In genomic region chr2:187989925-187990623, GRCh38 we compare ENCODE assay signal across 15 cellular contexts.
DNase-seq lines count a peak whose midpoint lies in the region; ATAC-seq and TF ChIP-seq lines count a peak whose summit lies in the region.
"Had no signal": no experiment of that assay in that cellular context is flagged by ENCODE, and none has a peak within 500 bp of the region (broad histone marks: within the 10 kb centered on the region; RNA-seq: fewer than 3 reads in every experiment).

No MANE protein-coding gene starts in this region.

- no peak for TF ChIP-seq CTCF in activated CD8-positive, alpha-beta T cell treated with anti-CD3 and anti-CD28 coated beads for 36 hours (IDR thresholded peaks at IDR 0.05)
- TF ChIP-seq CTCF in neural progenitor cell (IDR thresholded peaks at IDR 0.05) (no peak), transverse colon (IDR thresholded peaks at IDR 0.05) (no peak)

- no peak for TF ChIP-seq POLR2A in transverse colon (IDR thresholded peaks at IDR 0.05)

- H3K4me1 ChIP-seq in neural progenitor cell = peaks cover 45% of the 10 kb centered on the region
- H3K4me1 ChIP-seq in transverse colon = no peaks in the 10 kb centered on the region
- H3K4me1 ChIP-seq: spleen, upper lobe of right lung had no signal

- 65 to 67% methylated on average over 1 to 2 of the region's 2 CpGs for WGBS in transverse colon (ENCODE audit: low coverage in 1 of 2), 2 donors

- peaks cover 24% of the 10 kb centered on the region for H3K4me1 Mint-ChIP-seq in activated CD4-positive, alpha-beta T cell treated with anti-CD3 and anti-CD28 coated beads for 36 hours
- peaks cover 18% of the 10 kb centered on the region for H3K4me1 Mint-ChIP-seq in activated CD8-positive, alpha-beta T cell treated with anti-CD3 and anti-CD28 coated beads for 36 hours (ENCODE audit: low read depth)
- peaks cover 23% of the 10 kb centered on the region for H3K4me1 Mint-ChIP-seq in neural progenitor cell

- in situ Hi-C loops in transverse colon (cut with MboI; ENCODE audit: low pct_ligation_motif_present in 1 of 4, low pct_unique_long_range_greater_than_20kb in 1 of 4, low sequenced_read_pairs in 3 of 4) = no loop called here

- peaks cover 15% of the 10 kb centered on the region for H3F3A ChIP-seq in neural progenitor cell (ENCODE audit: low read depth)

- H4K20me1 ChIP-seq in neural progenitor cell (ENCODE audit: low read depth) = no peaks in the 10 kb centered on the region

- no peaks in the 10 kb centered on the region for H3K27me3 ChIP-seq in neural progenitor cell
- H3K27me3 ChIP-seq in transverse colon = no peaks in the 10 kb centered on the region
- H3K27me3 ChIP-seq: spleen, upper lobe of right lung had no signal

- no peaks in the 10 kb centered on the region for H3K36me3 ChIP-seq in neural progenitor cell
- no peaks in the 10 kb centered on the region for H3K36me3 ChIP-seq in transverse colon
- H3K36me3 ChIP-seq: HAP-1, spleen, upper lobe of right lung had no signal

- no peak overlapping the region for H3K4me2 ChIP-seq in neural progenitor cell

- H3K9me3 Mint-ChIP-seq in activated CD4-positive, alpha-beta T cell treated with anti-CD3 and anti-CD28 coated beads for 36 hours (ENCODE audit: low read depth) = no peaks in the 10 kb centered on the region
- no peaks in the 10 kb centered on the region for H3K9me3 Mint-ChIP-seq in activated CD8-positive, alpha-beta T cell treated with anti-CD3 and anti-CD28 coated beads for 36 hours
- no peaks in the 10 kb centered on the region for H3K9me3 Mint-ChIP-seq in neural progenitor cell
- H3K9me3 Mint-ChIP-seq: dendritic cell treated with granulocyte-macrophage colony-stimulating factor and Interleukin-4, amounts not matched to agents 40 ng/mL and 50 ng/mL, for 4 days had no signal

- H3K4me3 ChIP-seq in neural progenitor cell (no peak overlapping the region), transverse colon (no peak overlapping the region)
- H3K4me3 ChIP-seq: HAP-1, spleen, upper lobe of right lung had no signal

- no peak overlapping the region for H3K9ac ChIP-seq in neural progenitor cell

- ATAC-seq in activated CD4-positive, alpha-beta T cell treated with anti-CD3 and anti-CD28 coated beads for 36 hours = peak; percentile 68
- peak; percentile 33 for ATAC-seq in HG03469 (IDR thresholded peaks at IDR 0.05; ENCODE audit: unreplicated experiment)
- ATAC-seq in activated CD8-positive, alpha-beta T cell treated with anti-CD3 and anti-CD28 coated beads for 36 hours = peak; percentile 77
- ATAC-seq in GM21381 (IDR thresholded peaks at IDR 0.05; ENCODE audit: unreplicated experiment) = no peak
- ATAC-seq: left cardiac atrium, upper lobe of right lung had no signal

- no peak for TF ChIP-seq EP300 in transverse colon (IDR thresholded peaks at IDR 0.05; ENCODE audit: low read depth)

- H3K79me2 ChIP-seq in neural progenitor cell (ENCODE audit: low read depth) = no peaks in the 10 kb centered on the region

- POLR2A ChIA-PET in activated CD4-positive, alpha-beta T cell treated with anti-CD3 and anti-CD28 coated beads for 36 hours (lab: Charles Lee) = no interaction called here
- POLR2A ChIA-PET in activated CD8-positive, alpha-beta T cell treated with anti-CD3 and anti-CD28 coated beads for 36 hours (lab: Charles Lee) = no interaction called here

- H3K9me3 ChIP-seq in neural progenitor cell (ENCODE audit: low read depth) (no peaks in the 10 kb centered on the region), transverse colon (no peaks in the 10 kb centered on the region)
- H3K9me3 ChIP-seq: HAP-1, spleen, upper lobe of right lung had no signal

- no peak overlapping the region for H3K4me3 Mint-ChIP-seq in activated CD4-positive, alpha-beta T cell treated with anti-CD3 and anti-CD28 coated beads for 36 hours
- no peak overlapping the region for H3K4me3 Mint-ChIP-seq in activated CD8-positive, alpha-beta T cell treated with anti-CD3 and anti-CD28 coated beads for 36 hours
- no peak overlapping the region for H3K4me3 Mint-ChIP-seq in neural progenitor cell
- H3K4me3 Mint-ChIP-seq: dendritic cell treated with granulocyte-macrophage colony-stimulating factor and Interleukin-4, amounts not matched to agents 40 ng/mL and 50 ng/mL, for 4 days had no signal

- H3K36me3 Mint-ChIP-seq in activated CD4-positive, alpha-beta T cell treated with anti-CD3 and anti-CD28 coated beads for 36 hours (ENCODE audit: low read depth) = no peaks in the 10 kb centered on the region
- no peaks in the 10 kb centered on the region for H3K36me3 Mint-ChIP-seq in activated CD8-positive, alpha-beta T cell treated with anti-CD3 and anti-CD28 coated beads for 36 hours (ENCODE audit: low read depth)
- H3K36me3 Mint-ChIP-seq in neural progenitor cell = no peaks in the 10 kb centered on the region

- H2AFZ ChIP-seq in neural progenitor cell (replicated peaks) = no peak overlapping the region

- H3K27ac Mint-ChIP-seq in activated CD4-positive, alpha-beta T cell treated with anti-CD3 and anti-CD28 coated beads for 36 hours = no peak overlapping the region
- H3K27ac Mint-ChIP-seq in activated CD8-positive, alpha-beta T cell treated with anti-CD3 and anti-CD28 coated beads for 36 hours = no peak overlapping the region
- no peak overlapping the region for H3K27ac Mint-ChIP-seq in neural progenitor cell
- H3K27ac Mint-ChIP-seq: dendritic cell treated with granulocyte-macrophage colony-stimulating factor and Interleukin-4, amounts not matched to agents 40 ng/mL and 50 ng/mL, for 4 days had no signal

- CTCF ChIA-PET in activated CD4-positive, alpha-beta T cell treated with anti-CD3 and anti-CD28 coated beads for 36 hours (lab: Charles Lee) = interaction anchor here (0.8 kb wide), 1 partner anchor 295 kb away, joined by 3 read pairs; no protein-coding TSS in a partner anchor
- CTCF ChIA-PET in activated CD8-positive, alpha-beta T cell treated with anti-CD3 and anti-CD28 coated beads for 36 hours (lab: Charles Lee) = no interaction called here

- no peaks in the 10 kb centered on the region for H3K27me3 Mint-ChIP-seq in activated CD4-positive, alpha-beta T cell treated with anti-CD3 and anti-CD28 coated beads for 36 hours
- H3K27me3 Mint-ChIP-seq in activated CD8-positive, alpha-beta T cell treated with anti-CD3 and anti-CD28 coated beads for 36 hours = peaks cover 4% of the 10 kb centered on the region
- H3K27me3 Mint-ChIP-seq in neural progenitor cell (ENCODE audit: insufficient read depth, low read depth) = peaks cover 2% of the 10 kb centered on the region
- H3K27me3 Mint-ChIP-seq: dendritic cell treated with granulocyte-macrophage colony-stimulating factor and Interleukin-4, amounts not matched to agents 40 ng/mL and 50 ng/mL, for 4 days had no signal

- no peak overlapping the region for H3K27ac ChIP-seq in neural progenitor cell
- no peak overlapping the region for H3K27ac ChIP-seq in transverse colon
- H3K27ac ChIP-seq: spleen, upper lobe of right lung had no signal

- no peak for DNase-seq in activated CD4-positive, alpha-beta T cell treated with anti-CD3 and anti-CD28 coated beads for 36 hours
- no peak for DNase-seq in activated CD4-positive, alpha-beta T cell treated with anti-CD3 and anti-CD28 coated beads for 48 hours
- peak; percentile 22 for DNase-seq in activated CD8-positive, alpha-beta T cell treated with anti-CD3 and anti-CD28 coated beads for 36 hours
- DNase-seq in neural progenitor cell (ENCODE audit: low spot score) (peak; percentile 27), transverse colon (no peak)
- no peak for DNase-seq in stimulated activated CD4-positive, alpha-beta T cell treated with anti-CD3 and anti-CD28 coated beads, Interleukin-2, amount 100 ng/mL, for 24 hours
- DNase-seq: foreskin melanocyte; left cardiac atrium; NK-92 treated with Interleukin-12 subunit alpha and Interleukin-12 subunit beta, amount 100 ng/mL, for 24 hours; spleen; upper lobe of right lung had no signal

- intact Hi-C loops in activated CD4-positive, alpha-beta T cell treated with anti-CD3 and anti-CD28 coated beads for 36 hours (cut with DNase I, micrococcal nuclease) = no loop called here
- intact Hi-C loops in activated CD8-positive, alpha-beta T cell treated with anti-CD3 and anti-CD28 coated beads for 36 hours (cut with micrococcal nuclease) = no loop called here
- intact Hi-C loops in transverse colon (cut with DNase I; ENCODE audit: low total_unique reads) = no loop called here

Comparison
In these comparisons a context has a peak if more than half of its experiments do, and no peak if none do; other contexts are left out.
1. DNase-seq: peak in activated CD8-positive, alpha-beta T cell treated with anti-CD3 and anti-CD28 coated beads for 36 hours (single experiment) and neural progenitor cell (single experiment); none in activated CD4-positive, alpha-beta T cell treated with anti-CD3 and anti-CD28 coated beads for 36 hours (single experiment), activated CD4-positive, alpha-beta T cell treated with anti-CD3 and anti-CD28 coated beads for 48 hours (single experiment), stimulated activated CD4-positive, alpha-beta T cell treated with anti-CD3 and anti-CD28 coated beads, Interleukin-2, amount 100 ng/mL, for 24 hours (0 of 2) and transverse colon (single experiment).